In genomic region chr11:69915501-69916250, GRCh38 we compare ENCODE assay signal across 8 cellular contexts.
DNase-seq lines count a peak whose midpoint lies in the region; TF ChIP-seq lines count a peak whose summit lies in the region.

No MANE protein-coding gene starts in this region.

- peak; percentile 78 for TF ChIP-seq CTCF in nephron progenitor cell (IDR thresholded peaks at IDR 0.05)
- peak; percentile 90 for TF ChIP-seq CTCF in type B pancreatic cell (conservative IDR thresholded peaks at IDR 0.05)

- H3K4me3 Mint-ChIP-seq in nephron progenitor cell (no peak overlapping the region), type B pancreatic cell (no peak overlapping the region)

- H3K27me3 Mint-ChIP-seq in nephron progenitor cell (ENCODE audit: low read depth, poor library complexity), result peaks cover 46% of the 10 kb centered on the region
- peaks cover 26% of the 10 kb centered on the region for H3K27me3 Mint-ChIP-seq in type B pancreatic cell

- DNase-seq in activated CD4-positive, alpha-beta T cell treated with anti-CD3 and anti-CD28 coated beads for 24 hours (ENCODE audit: low read depth in 2 of 2), result peak; percentile 37 to 56
- no peak for DNase-seq in activated CD4-positive, alpha-beta T cell treated with anti-CD3 and anti-CD28 coated beads for 1 hour
- peak; percentile 8 to 50 for DNase-seq in NCI-H1930 (lab: John Stamatoyannopoulos, UW)
- DNase-seq in activated CD4-positive, alpha-beta T cell treated with anti-CD3 and anti-CD28 coated beads, Interleukin-2, amount 50 U/mL, for 48 hours, result peak; percentile 70 to 77
- peak; percentile 61 for DNase-seq in fibroblast of peridontal ligament (ENCODE audit: extremely low read depth)
- DNase-seq in nephron progenitor cell, result peak; percentile 93
- DNase-seq in type B pancreatic cell (ENCODE audit: extremely low spot score, unreplicated experiment), result peak; percentile 86
- no peak for DNase-seq in central memory CD4-positive, alpha-beta T cell

- H3K9me3 Mint-ChIP-seq in nephron progenitor cell (peaks cover 5% of the 10 kb centered on the region), type B pancreatic cell (no peaks in the 10 kb centered on the region)

- H3K36me3 Mint-ChIP-seq in nephron progenitor cell (ENCODE audit: low read depth) (no peaks in the 10 kb centered on the region), type B pancreatic cell (no peaks in the 10 kb centered on the region)

- H3K4me1 Mint-ChIP-seq in nephron progenitor cell, result peaks cover 7% of the 10 kb centered on the region
- H3K4me1 Mint-ChIP-seq in type B pancreatic cell (ENCODE audit: unreplicated experiment), result peaks cover 6% of the 10 kb centered on the region

- H3K27ac Mint-ChIP-seq in nephron progenitor cell, result no peak overlapping the region
- no peak overlapping the region for H3K27ac Mint-ChIP-seq in type B pancreatic cell

Comparison
In these comparisons a context has a peak if more than half of its experiments do, and no peak if none do; other contexts are left out.
1. DNase-seq: peak in activated CD4-positive, alpha-beta T cell treated with anti-CD3 and anti-CD28 coated beads for 24 hours (2 of 2), NCI-H1930 (2 of 2), activated CD4-positive, alpha-beta T cell treated with anti-CD3 and anti-CD28 coated beads, Interleukin-2, amount 50 U/mL, for 48 hours (2 of 2), fibroblast of peridontal ligament (single experiment), nephron progenitor cell (single experiment) and type B pancreatic cell (single experiment); none in activated CD4-positive, alpha-beta T cell treated with anti-CD3 and anti-CD28 coated beads for 1 hour (single experiment) and central memory CD4-positive, alpha-beta T cell (single experiment).